ENCODE assay signal across 10 cellular contexts in the genomic region with DNA sequence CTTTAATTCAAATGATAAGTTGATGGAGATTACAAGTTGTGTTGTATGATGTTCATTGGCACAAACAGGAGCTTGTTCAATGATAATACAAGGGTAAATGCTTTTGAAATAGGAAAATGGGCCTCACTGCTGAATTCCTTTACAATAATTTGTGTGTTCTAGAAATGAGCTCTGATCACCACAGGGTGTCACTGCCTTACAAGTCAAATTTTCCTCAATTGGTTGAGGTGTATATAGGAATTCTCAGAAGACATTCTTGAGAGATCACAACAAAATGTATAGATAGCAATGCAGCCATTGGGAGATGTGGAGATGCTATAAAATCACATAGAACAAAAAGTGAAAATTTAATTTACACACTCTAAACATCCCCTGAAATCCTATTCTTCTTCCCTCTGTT. TPM values are rescaled to one million over a fixed set of nuclear protein-coding genes. Genes with fewer than 3 reads are reported as not detected.
DNase-seq lines count a peak whose midpoint lies in the region; ATAC-seq, FAIRE-seq and TF ChIP-seq lines count a peak whose summit lies in the region.
"Had no signal": no experiment of that assay in that cellular context is flagged by ENCODE, and none has a peak within 500 bp of the region (broad histone marks: within the 10 kb centered on the region; RNA-seq: fewer than 3 reads in every experiment).

No MANE protein-coding gene starts in this region.

- FAIRE-seq in kidney (lab: Jason Lieb, UNC): peak; percentile 82
- FAIRE-seq: endometrium had no signal

- intact Hi-C loops in Calu3 (cut with micrococcal nuclease; ENCODE audit: unreplicated experiment) (loop anchor here (1.0 kb wide), 1 partner anchor 445 kb away; no protein-coding TSS in a partner anchor), kidney (cut with DNase I) (no loop called here), lower leg skin (cut with DNase I; ENCODE audit: low total_unique reads) (no loop called here)

- no peak for TF ChIP-seq CTCF in Calu3 (IDR thresholded peaks at IDR 0.05; ENCODE audit: unreplicated experiment)
- TF ChIP-seq CTCF in HEK293 (tag by site-specific recombination; IDR thresholded peaks at IDR 0.05): no peak
- TF ChIP-seq CTCF in kidney (IDR thresholded peaks at IDR 0.05; ENCODE audit: borderline replicate concordance, extremely low read depth, insufficient read depth): no peak
- no peak for TF ChIP-seq CTCF in lower leg skin (IDR thresholded peaks at IDR 0.05)

- H3K4me3 Mint-ChIP-seq in Calu3 (ENCODE audit: low read depth, unreplicated experiment) (no peak overlapping the region), T-helper 17 cell (no peak overlapping the region)
- H3K4me3 Mint-ChIP-seq: T-helper 1 cell treated with Interleukin-12 subunit alpha and Interleukin-12 subunit beta and Interleukin-4 antibody, amounts not matched to agents 30 μg/mL and 1 μg/mL, for 36 hours had no signal

- DNase-seq in Calu3 (peak; percentile 11), T-helper 17 cell (no peak), kidney (no peak), lower leg skin (ENCODE audit: low spot score in 2 of 2) (no peak), mucosa of gallbladder (ENCODE audit: low spot score) (no peak), GM19240 (ENCODE audit: insufficient read length, low spot score) (no peak)

- H3K4me1 ChIP-seq in HEK293 (ENCODE audit: control insufficient read depth, insufficient read depth, low read length) (no peaks in the 10 kb centered on the region), kidney (ENCODE audit: control insufficient read depth in 1 of 2, insufficient read depth in 1 of 2, low read depth in 1 of 2, low read length in 2 of 2) (no peaks in the 10 kb centered on the region)

- H3K36me3 Mint-ChIP-seq in Calu3 (ENCODE audit: insufficient read depth, unreplicated experiment) (no peaks in the 10 kb centered on the region), T-helper 17 cell (ENCODE audit: low read depth) (no peaks in the 10 kb centered on the region)

- H3K9me3 ChIP-seq in HEK293 (ENCODE audit: control insufficient read depth, insufficient read depth, low read depth, low read length) (no peaks in the 10 kb centered on the region), T-helper 17 cell (ENCODE audit: control insufficient read depth, low read length, poor library complexity, severe bottlenecking) (no peaks in the 10 kb centered on the region), kidney (ENCODE audit: control insufficient read depth in 1 of 2, low read length in 2 of 2) (no peaks in the 10 kb centered on the region)

- H3K9ac ChIP-seq in kidney (ENCODE audit: low read length in 2 of 2): no peak overlapping the region

- H3K27ac ChIP-seq in HEK293 (ENCODE audit: extremely low read depth, low read depth, low read length) (no peak overlapping the region), kidney (ENCODE audit: low read depth in 2 of 2, low read length in 2 of 2) (no peak overlapping the region)

- no peaks in the 10 kb centered on the region for H3K36me3 ChIP-seq in HEK293 (ENCODE audit: control insufficient read depth in 2 of 2, insufficient read depth in 1 of 2, low read length in 2 of 2)
- H3K36me3 ChIP-seq in kidney (ENCODE audit: control insufficient read depth in 1 of 2, insufficient read depth in 2 of 2, low read length in 2 of 2): peaks cover 0 to 4% of the 10 kb centered on the region in 2 donors

- H3K27me3 Mint-ChIP-seq in Calu3 (ENCODE audit: unreplicated experiment) (no peaks in the 10 kb centered on the region), T-helper 17 cell (no peaks in the 10 kb centered on the region)

- no peaks in the 10 kb centered on the region for H3K9me3 Mint-ChIP-seq in Calu3 (ENCODE audit: low read depth, unreplicated experiment)
- H3K9me3 Mint-ChIP-seq: T-helper 1 cell treated with Interleukin-12 subunit alpha and Interleukin-12 subunit beta and Interleukin-4 antibody, amounts not matched to agents 30 μg/mL and 1 μg/mL, for 36 hours had no signal

- no peak overlapping the region for H3K4me3 ChIP-seq in HEK293 (ENCODE audit: low read depth, low read length)
- no peak overlapping the region for H3K4me3 ChIP-seq in kidney (ENCODE audit: low read length in 2 of 2)
- no peak overlapping the region for H3K4me3 ChIP-seq in lower leg skin (ENCODE audit: low read depth, poor library complexity, severe bottlenecking)

- POLR2A ChIA-PET in HEK293 (lab: Yijun Ruan, JAX): no interaction called here

- CTCF ChIA-PET in Calu3 (lab: Charles Lee): interaction anchor here (1.1 to 1.6 kb wide), 3 partner anchors 445 to 564 kb away, joined by 3 to 14 read pairs (median 5); a partner anchor contains a TSS
- CTCF ChIA-PET in HEK293 (lab: Yijun Ruan, JAX): interaction anchor here (0.5 to 3.3 kb wide), 6 partner anchors 22 to 507 kb away, joined by 3 to 31 read pairs (median 4); a partner anchor contains a TSS

- no TSS peak for BruUV-seq in Calu3 (replicated peaks; lab: Mats Ljungman, UMichigan)

- no peak for TF ChIP-seq POLR2A in lower leg skin (IDR thresholded peaks at IDR 0.05)

- no peaks in the 10 kb centered on the region for H3K4me1 Mint-ChIP-seq in Calu3 (ENCODE audit: low read depth, unreplicated experiment)
- peaks cover 5% of the 10 kb centered on the region for H3K4me1 Mint-ChIP-seq in T-helper 17 cell

- H3K27ac Mint-ChIP-seq in Calu3 (ENCODE audit: unreplicated experiment) (no peak overlapping the region), T-helper 17 cell (no peak overlapping the region)
- H3K27ac Mint-ChIP-seq: T-helper 1 cell treated with Interleukin-12 subunit alpha and Interleukin-12 subunit beta and Interleukin-4 antibody, amounts not matched to agents 30 μg/mL and 1 μg/mL, for 36 hours had no signal

- peak; percentile 42 for ATAC-seq in T-helper 17 cell
- ATAC-seq in HG03521 (IDR thresholded peaks at IDR 0.05; ENCODE audit: unreplicated experiment): no peak

TF ChIP-seq in HEK293, 187 proteins besides CTCF, POLR2A, EP300 and RAD21:
- TF ChIP-seq OVOL3 (tag by site-specific recombination; IDR thresholded peaks at IDR 0.05): no peak
- TF ChIP-seq ZNF654 (tag by site-specific recombination; IDR thresholded peaks at IDR 0.05; ENCODE audit: low read depth): peak; percentile 34
- TF ChIP-seq ZNF549 (tag by site-specific recombination; IDR thresholded peaks at IDR 0.05): no peak
- no peak for TF ChIP-seq HOXD13 (CRISPR knock-in tag; IDR thresholded peaks at IDR 0.05; ENCODE audit: borderline replicate concordance)
- TF ChIP-seq, protein P1, sequence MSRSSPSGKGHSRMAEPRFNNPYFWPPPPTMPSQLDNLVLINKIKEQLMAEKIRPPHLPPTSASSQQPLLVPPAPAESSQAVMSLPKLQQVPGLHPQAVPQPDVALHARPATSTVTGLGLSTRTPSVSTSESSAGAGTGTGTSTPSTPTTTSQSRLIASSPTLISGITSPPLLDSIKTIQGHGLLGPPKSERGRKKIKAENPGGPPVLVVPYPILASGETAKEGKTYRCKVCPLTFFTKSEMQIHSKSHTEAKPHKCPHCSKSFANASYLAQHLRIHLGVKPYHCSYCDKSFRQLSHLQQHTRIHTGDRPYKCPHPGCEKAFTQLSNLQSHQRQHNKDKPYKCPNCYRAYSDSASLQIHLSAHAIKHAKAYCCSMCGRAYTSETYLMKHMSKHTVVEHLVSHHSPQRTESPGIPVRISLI (tag by site-specific recombination; IDR thresholded peaks at IDR 0.05): no peak

RNA-seq across cellular contexts. Expression of a gene that starts 49.6 kb away (rescaled TPM):
- total RNA-seq in Calu3 (2022) (0.66 and 0.83 TPM in 2 replicates), T-helper 17 cell (10 to 100 TPM; 17.8 to 20.5 TPM), kidney (25.3 TPM), lower leg skin (10 to 100 TPM; 38.1 to 93.3 (median 43.3) TPM), mucosa of gallbladder (5.0 TPM)
- 6.1 TPM for polyA plus RNA-seq in kidney (ENCODE audit: insufficient read depth, low read depth, low replicate concordance)
